In genomic region chr3:196502775-196503181, GRCh38 we compare ENCODE assay signal across 7 cellular contexts. TPM values are rescaled to one million over a fixed set of nuclear protein-coding genes. Genes with fewer than 3 reads are reported as not detected.
DNase-seq lines count a peak whose midpoint lies in the region; ATAC-seq, FAIRE-seq and TF ChIP-seq lines count a peak whose summit lies in the region.

No MANE protein-coding gene starts in this region.

- no peak for TF ChIP-seq POLR2A in GM12891 (IDR thresholded peaks at IDR 0.05; ENCODE audit: low read depth, low read length)

- peak overlapping the region; percentile 87 for H3K27ac ChIP-seq in epithelial cell of prostate

- H3K36me3 ChIP-seq in mucosa of descending colon (ENCODE audit: low read depth) = no peaks in the 10 kb centered on the region

- no peak for TF ChIP-seq CTCF in mucosa of descending colon (IDR thresholded peaks at IDR 0.05)

- H3K9me3 ChIP-seq in mucosa of descending colon = peaks cover 6% of the 10 kb centered on the region

- peak; percentile 76 for FAIRE-seq in GM12891 (lab: Jason Lieb, UNC)

- intact Hi-C loops in mucosa of descending colon (cut with DNase I, micrococcal nuclease) = no loop called here

- H3K4me1 ChIP-seq in mucosa of descending colon (ENCODE audit: low read depth) = peaks cover 9% of the 10 kb centered on the region

- DNase-seq in GM12891 (ENCODE audit: insufficient read length, low spot score) (no peak), NOMO-1 (lab: John Stamatoyannopoulos, UW; ENCODE audit: unreplicated experiment in 2 of 2) (peak; percentile 80 to 83), activated T-cell treated with anti-CD3 and anti-CD28 coated beads for 1 hour (ENCODE audit: low read depth) (peak; percentile 33), epithelial cell of prostate (ENCODE audit: low read depth, low spot score) (peak; percentile 53), mucosa of descending colon (peak; percentile 62 to 69 (median 66))
- peak; percentile 67 for DNase-seq in stimulated activated CD8-positive, alpha-beta memory T cell treated with anti-CD3 and anti-CD28 coated beads, Interleukin-4, amount 100 ng/mL, for 48 hours

- ATAC-seq in HG02970 (IDR thresholded peaks at IDR 0.05; ENCODE audit: low FRiP score, unreplicated experiment) (peak; percentile 5), mucosa of descending colon (peak; percentile 40)

- peak overlapping the region; percentile 97 for H3K4me3 ChIP-seq in mucosa of descending colon

TF ChIP-seq in GM12891, 5 proteins besides CTCF, POLR2A, EP300 and RAD21:
- peak; percentile 51; the same call in 1 of the 2 replicates for TF ChIP-seq POU2F2 (IDR thresholded peaks at IDR 0.05; ENCODE audit: low read depth, low read length)
- 0 out of 2 replicates have a peak, but pooled peaks have one; percentile 33 for TF ChIP-seq TAF1 (IDR thresholded peaks at IDR 0.05; ENCODE audit: low read depth, low read length)
- TF ChIP-seq PAX5 (IDR thresholded peaks at IDR 0.05; ENCODE audit: insufficient read depth, low read length, severe bottlenecking) = no peak
- TF ChIP-seq SPI1 (IDR thresholded peaks at IDR 0.05; ENCODE audit: low read depth, low read length) = peak; percentile 71
- TF ChIP-seq POLR2AphosphoS5 (IDR thresholded peaks at IDR 0.05; ENCODE audit: low read depth, low read length) = no peak

RNA-seq across cellular contexts. Expression of gene RNF168, which starts 0.8 kb away (rescaled TPM):
- 18.2 TPM for polyA plus RNA-seq in GM12891 (2012; ENCODE audit: low read depth, missing spikeins)
- 10 to 100 TPM; 23.7 to 29.2 (median 24.9) TPM for total RNA-seq in mucosa of descending colon

RNA-seq across cellular contexts. Expression of gene SMCO1, which starts 12.4 kb away (rescaled TPM):
- polyA plus RNA-seq in GM12891 (2012; ENCODE audit: low read depth, missing spikeins) = 0.05 TPM
- total RNA-seq in mucosa of descending colon = not detected
